In the genomic region with DNA sequence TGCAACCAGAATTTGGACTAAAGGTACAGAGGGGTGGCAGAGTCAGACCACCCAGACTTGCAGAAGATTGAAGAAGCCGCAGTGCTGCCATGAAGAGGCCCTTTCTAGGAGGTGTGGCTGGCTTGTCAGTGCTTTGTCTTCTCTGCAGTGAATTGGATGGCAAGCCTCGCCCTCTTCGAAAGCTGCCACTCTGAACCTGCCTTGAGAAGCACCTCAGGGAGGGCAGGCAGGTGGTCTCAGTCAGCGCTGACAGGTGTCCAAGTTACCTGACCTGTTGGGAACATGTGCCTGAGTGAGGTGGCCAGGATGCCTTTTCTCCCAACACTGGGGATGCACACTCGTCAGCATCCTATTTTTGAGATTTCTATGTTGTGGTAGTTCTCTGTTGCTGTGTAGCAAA, we compare ENCODE assay signal across 21 cellular contexts. TPM values are rescaled to one million over a fixed set of nuclear protein-coding genes. Genes with fewer than 3 reads are reported as not detected.
DNase-seq lines count a peak whose midpoint lies in the region; ATAC-seq and TF ChIP-seq lines count a peak whose summit lies in the region.
"Had no signal": no experiment of that assay in that cellular context is flagged by ENCODE, and none has a peak within 500 bp of the region (broad histone marks: within the 10 kb centered on the region; RNA-seq: fewer than 3 reads in every experiment).

No MANE protein-coding gene starts in this region.

- H3K36me3 ChIP-seq in CD4-positive, CD25-positive, alpha-beta regulatory T cell (ENCODE audit: control insufficient read depth, insufficient read depth, low read length), result peaks cover 17% of the 10 kb centered on the region
- H3K36me3 ChIP-seq in DOHH2 (ENCODE audit: control insufficient read depth, low read length) (peaks cover 87% of the 10 kb centered on the region), WERI-Rb-1 (peaks cover 72% of the 10 kb centered on the region)

- no peaks in the 10 kb centered on the region for H3F3A ChIP-seq in DOHH2 (ENCODE audit: control insufficient read depth, insufficient read depth)

- H4K20me1 ChIP-seq in DOHH2 (ENCODE audit: control insufficient read depth, insufficient read depth, low read depth, low read length), result peaks cover 79% of the 10 kb centered on the region

- H3K4me1 ChIP-seq in CD4-positive, CD25-positive, alpha-beta regulatory T cell (ENCODE audit: control insufficient read depth, insufficient read depth, low read length, poor library complexity, severe bottlenecking), result peaks cover 94% of the 10 kb centered on the region
- peaks cover 78% of the 10 kb centered on the region for H3K4me1 ChIP-seq in DOHH2 (ENCODE audit: control insufficient read depth, low read length)

- DNase-seq in CD4-positive, CD25-positive, alpha-beta regulatory T cell, result no peak
- peak; percentile 7 for DNase-seq in WERI-Rb-1
- peak; percentile 34 for DNase-seq in osteocyte (ENCODE audit: extremely low spot score, unreplicated experiment)
- no peak for DNase-seq in SHP77 (lab: John Stamatoyannopoulos, UW)
- no peak for DNase-seq in AG20443 (ENCODE audit: low spot score)
- DNase-seq: activated CD4-positive, alpha-beta T cell treated with anti-CD3 and anti-CD28 coated beads, Interleukin-2, amount 50 U/mL, for 4 hours; activated naive CD4-positive, alpha-beta T cell treated with anti-CD3 and anti-CD28 coated beads for 36 hours; activated T-cell treated with anti-CD3 and anti-CD28 coated beads, Interleukin-2, amount 50 U/mL, for 1 hour; effector memory CD8-positive, alpha-beta T cell; esophagus squamous epithelium; HFFc6; NCI-H1436 treated with DMSO at 0.1 percent for 48 hours; NCI-H526 treated with DMSO at 0.1 percent for 48 hours; SHP77 treated with DMSO at 0.1 percent for 48 hours; stimulated activated naive CD4-positive, alpha-beta T cell; T-cell had no signal

- H3K27me3 ChIP-seq in CD4-positive, CD25-positive, alpha-beta regulatory T cell (ENCODE audit: control insufficient read depth, insufficient read depth, low read length), result no peaks in the 10 kb centered on the region
- H3K27me3 ChIP-seq in DOHH2 (ENCODE audit: control insufficient read depth, low read length) (no peaks in the 10 kb centered on the region), WERI-Rb-1 (ENCODE audit: insufficient read depth, low read depth, severe bottlenecking) (no peaks in the 10 kb centered on the region)
- H3K27me3 ChIP-seq: esophagus squamous epithelium had no signal

- no peaks in the 10 kb centered on the region for H3K9me3 ChIP-seq in CD4-positive, CD25-positive, alpha-beta regulatory T cell (ENCODE audit: control insufficient read depth in 2 of 2, low read length in 2 of 2)
- no peaks in the 10 kb centered on the region for H3K9me3 ChIP-seq in DOHH2 (ENCODE audit: control insufficient read depth, insufficient read depth, low read length)
- H3K9me3 ChIP-seq in WERI-Rb-1 (ENCODE audit: severe bottlenecking), result no peaks in the 10 kb centered on the region
- H3K9me3 ChIP-seq: esophagus squamous epithelium had no signal

- peaks cover 100% of the 10 kb centered on the region for H3K79me2 ChIP-seq in DOHH2 (ENCODE audit: control insufficient read depth, low read length)

- H3K27ac Mint-ChIP-seq in CD4-positive, CD25-positive, alpha-beta regulatory T cell, result peak overlapping the region in 2 of 3 donors; percentile 55 to 56
- H3K27ac Mint-ChIP-seq in osteocyte (ENCODE audit: unreplicated experiment), result no peak overlapping the region
- H3K27ac Mint-ChIP-seq: activated naive CD4-positive, alpha-beta T cell treated with anti-CD3 and anti-CD28 coated beads for 36 hours; memory B cell; nephron had no signal

- H3K27ac ChIP-seq in CD4-positive, CD25-positive, alpha-beta regulatory T cell (ENCODE audit: insufficient read depth, low read length, poor library complexity, severe bottlenecking), result no peak overlapping the region
- H3K27ac ChIP-seq in DOHH2 (ENCODE audit: low read depth, low read length) (no peak overlapping the region), WERI-Rb-1 (no peak overlapping the region)

- peaks cover 0 to 2% (median 0%) of the 10 kb centered on the region in 7 donors for H3K9me3 Mint-ChIP-seq in CD4-positive, CD25-positive, alpha-beta regulatory T cell
- H3K9me3 Mint-ChIP-seq in osteocyte (ENCODE audit: unreplicated experiment), result no peaks in the 10 kb centered on the region
- H3K9me3 Mint-ChIP-seq: activated naive CD4-positive, alpha-beta T cell treated with anti-CD3 and anti-CD28 coated beads for 36 hours; effector memory CD8-positive, alpha-beta T cell; HFFc6; memory B cell; nephron; T-cell had no signal

- no peaks in the 10 kb centered on the region for H3K9me2 ChIP-seq in DOHH2 (replicated peaks; ENCODE audit: control insufficient read depth, low read length)

- TF ChIP-seq CTCF in DOHH2 (IDR thresholded peaks at IDR 0.05; ENCODE audit: low read depth, low read length, poor library complexity, severe bottlenecking) (no peak), WERI-Rb-1 (IDR thresholded peaks at IDR 0.05; ENCODE audit: low read depth, low read length) (no peak), osteocyte (IDR thresholded peaks at IDR 0.05) (no peak)

- no peak for ATAC-seq in CD4-positive, CD25-positive, alpha-beta regulatory T cell (ENCODE audit: low read depth in 2 of 2)
- ATAC-seq in HG03460 (IDR thresholded peaks at IDR 0.05; ENCODE audit: unreplicated experiment), result no peak
- ATAC-seq: effector memory CD8-positive, alpha-beta T cell; HepG2; T-cell had no signal

- peaks cover 24 to 91% (median 73%) of the 10 kb centered on the region in 4 donors for H3K4me1 Mint-ChIP-seq in CD4-positive, CD25-positive, alpha-beta regulatory T cell
- H3K4me1 Mint-ChIP-seq in osteocyte (ENCODE audit: unreplicated experiment), result peaks cover 83% of the 10 kb centered on the region

- no peak overlapping the region for H3K4me3 ChIP-seq in CD4-positive, CD25-positive, alpha-beta regulatory T cell (ENCODE audit: low read depth, low read length)
- H3K4me3 ChIP-seq in DOHH2 (ENCODE audit: low read length), result no peak overlapping the region
- H3K4me3 ChIP-seq in WERI-Rb-1 (ENCODE audit: low read depth, low read length), result no peak overlapping the region
- H3K4me3 ChIP-seq: esophagus squamous epithelium had no signal

- H3K4me3 Mint-ChIP-seq in CD4-positive, CD25-positive, alpha-beta regulatory T cell, result peak overlapping the region; percentile 62 to 69 (median 68)
- no peak overlapping the region for H3K4me3 Mint-ChIP-seq in osteocyte (ENCODE audit: unreplicated experiment)
- H3K4me3 Mint-ChIP-seq: activated naive CD4-positive, alpha-beta T cell treated with anti-CD3 and anti-CD28 coated beads for 36 hours; effector memory CD8-positive, alpha-beta T cell; HFFc6; memory B cell had no signal

- no peaks in the 10 kb centered on the region for H3K27me3 Mint-ChIP-seq in CD4-positive, CD25-positive, alpha-beta regulatory T cell
- H3K27me3 Mint-ChIP-seq in osteocyte (ENCODE audit: unreplicated experiment), result no peaks in the 10 kb centered on the region
- H3K27me3 Mint-ChIP-seq: effector memory CD8-positive, alpha-beta T cell; memory B cell; T-cell had no signal

- peak overlapping the region; percentile 43 for H3K4me2 ChIP-seq in DOHH2 (ENCODE audit: low read length)

- peaks cover 23% of the 10 kb centered on the region for H3K36me3 Mint-ChIP-seq in CD4-positive, CD25-positive, alpha-beta regulatory T cell
- H3K36me3 Mint-ChIP-seq in osteocyte (ENCODE audit: unreplicated experiment), result no peaks in the 10 kb centered on the region

RNA-seq across cellular contexts. Expression of gene TENT4A, which starts 6.2 kb away (rescaled TPM):
- 66.5 TPM for total RNA-seq in CD4-positive, CD25-positive, alpha-beta regulatory T cell
- polyA plus RNA-seq in CD4-positive, CD25-positive, alpha-beta regulatory T cell, result 1 to 10 TPM in 2 of 4 donors, under 1 TPM in 2; 0.74 to 3.2 (median 1.0) TPM
- 21.3 and 21.6 TPM in 2 replicates for total RNA-seq in osteocyte

Comparison
In these comparisons a context has a peak if more than half of its experiments do, and no peak if none do; other contexts are left out.
1. DNase-seq: peak in WERI-Rb-1 (single experiment) and osteocyte (single experiment); none in CD4-positive, CD25-positive, alpha-beta regulatory T cell (0 of 3), SHP77 (0 of 2) and AG20443 (single experiment).